In genomic region chr11:83523676-83524075, GRCh38 we compare ENCODE assay signal across 19 cellular contexts.
DNase-seq lines count a peak whose midpoint lies in the region; ATAC-seq, FAIRE-seq and TF ChIP-seq lines count a peak whose summit lies in the region.
"Had no signal": no experiment of that assay in that cellular context is flagged by ENCODE, and none has a peak within 500 bp of the region (broad histone marks: within the 10 kb centered on the region; RNA-seq: fewer than 3 reads in every experiment).

No MANE protein-coding gene starts in this region.

- H3K79me2 ChIP-seq in HepG2 (ENCODE audit: insufficient read depth, low read length), result no peaks in the 10 kb centered on the region

- no peak overlapping the region for H2AFZ ChIP-seq in HepG2 (ENCODE audit: low read length)
- H2AFZ ChIP-seq: GM23248 had no signal

- TF ChIP-seq POLR2A in right lobe of liver (IDR thresholded peaks at IDR 0.05) (no peak), HepG2 (IDR thresholded peaks at IDR 0.05; ENCODE audit: insufficient read depth in 1 of 2, low read depth in 2 of 2, low read length in 2 of 2) (no peak)

- H3K9ac ChIP-seq in HepG2 (ENCODE audit: insufficient read depth, low read depth, low read length), result no peak overlapping the region
- H3K9ac ChIP-seq: BLaER1, GM23248, SK-N-SH had no signal

- H3K27me3 ChIP-seq in right lobe of liver, result no peaks in the 10 kb centered on the region
- H3K27me3 ChIP-seq in HepG2 (ENCODE audit: control insufficient read depth in 1 of 2, insufficient read depth in 2 of 2, low read length in 2 of 2), result no peaks in the 10 kb centered on the region
- no peaks in the 10 kb centered on the region for H3K27me3 ChIP-seq in MG63
- H3K27me3 ChIP-seq: BLaER1 had no signal

- peaks cover 0 to 39% (median 2%) of the 10 kb centered on the region in 4 donors for H3K4me1 ChIP-seq in right lobe of liver
- peaks cover 24% of the 10 kb centered on the region for H3K4me1 ChIP-seq in HepG2 (ENCODE audit: insufficient read depth, low read length)

- ATAC-seq in right lobe of liver (peak; percentile 45 to 85 (median 58)), HepG2 (no peak), GM18909 (IDR thresholded peaks at IDR 0.05; ENCODE audit: poor library complexity, unreplicated experiment) (no peak)
- ATAC-seq: Panc1, T-cell had no signal

- no TSS peak for BruUV-seq in HepG2 (replicated peaks; lab: Mats Ljungman, UMichigan)

- TF ChIP-seq RAD21 in HepG2 (CRISPR knock-in tag; IDR thresholded peaks at IDR 0.05), result no peak

- no peak for TF ChIP-seq CTCF in right lobe of liver (IDR thresholded peaks at IDR 0.05)
- no peak for TF ChIP-seq CTCF in HepG2 (CRISPR knock-in tag; IDR thresholded peaks at IDR 0.05)

- H3K27ac ChIP-seq in right lobe of liver (no peak overlapping the region), HepG2 (ENCODE audit: extremely low read length, insufficient read depth, low read length) (no peak overlapping the region)
- H3K27ac ChIP-seq: BLaER1, GM23248 had no signal

- FAIRE-seq in HepG2 (lab: Jason Lieb, UNC), result no peak
- FAIRE-seq: A204.1, G401.6 had no signal

- H3K4me3 ChIP-seq in right lobe of liver, result no peak overlapping the region
- no peak overlapping the region for H3K4me3 ChIP-seq in HepG2 (replicated peaks in 1 of 3; ENCODE audit: insufficient read depth in 1 of 3, low read depth in 2 of 3, low read length in 3 of 3)
- no peak overlapping the region for H3K4me3 ChIP-seq in MG63
- H3K4me3 ChIP-seq: BLaER1, GM23248 had no signal

- DNase-seq in right lobe of liver (peak in 1 of 3 donors; percentile 65), HepG2 (ENCODE audit: low spot score) (no peak), MG63 (peak; percentile 2), astrocyte of the hippocampus (ENCODE audit: low read depth, low spot score) (peak; percentile 29), DMS79 treated with DMSO at 0.1 percent for 48 hours (lab: John Stamatoyannopoulos, UW) (no peak), DMS79 (lab: John Stamatoyannopoulos, UW) (no peak)
- DNase-seq: CD4-positive, alpha-beta memory T cell; DMS153; GM23248; NCI-H1105 treated with DMSO at 0.1 percent for 48 hours; NCI-H1694 treated with DMSO at 0.1 percent for 48 hours; NCI-H510A; SK-N-SH; T-cell had no signal

- TF ChIP-seq EP300 in HepG2 (IDR thresholded peaks at IDR 0.05; ENCODE audit: low read depth in 2 of 2, low read length in 2 of 2) (no peak), HepG2 (CRISPR knock-in tag; IDR thresholded peaks at IDR 0.05; ENCODE audit: borderline replicate concordance) (no peak)

- POLR2A ChIA-PET in HepG2 (lab: Yijun Ruan, JAX), result no interaction called here

- H3K36me3 ChIP-seq in right lobe of liver (no peaks in the 10 kb centered on the region), HepG2 (replicated peaks in 1 of 2; ENCODE audit: control insufficient read depth in 1 of 2, insufficient read depth in 2 of 2, low read length in 2 of 2) (no peaks in the 10 kb centered on the region), MG63 (no peaks in the 10 kb centered on the region)
- H3K36me3 ChIP-seq: BLaER1 had no signal

- in situ Hi-C loops in HepG2 (cut with HindIII; ENCODE audit: extremely low pct_ligation_motif_present, low pct_unique_long_range_greater_than_20kb), result no loop called here

- no peaks in the 10 kb centered on the region for H3K9me3 ChIP-seq in right lobe of liver
- no peaks in the 10 kb centered on the region for H3K9me3 ChIP-seq in HepG2 (ENCODE audit: low read length)
- no peaks in the 10 kb centered on the region for H3K9me3 ChIP-seq in MG63
- H3K9me3 ChIP-seq: SK-N-SH had no signal

- intact Hi-C loops in right lobe of liver (cut with DNase I), result no loop called here
- intact Hi-C loops in HepG2 (cut with micrococcal nuclease; ENCODE audit: unreplicated experiment), result loop anchor here (5.0 kb wide), 1 partner anchor 616 kb away; no protein-coding TSS in a partner anchor

- CTCF ChIA-PET in HepG2 (lab: Yijun Ruan, JAX; ENCODE audit: low intra/inter-chr PET ratio, low total read pairs), result no interaction called here

- no peak overlapping the region for H3K4me2 ChIP-seq in HepG2 (ENCODE audit: low read depth, low read length)
- H3K4me2 ChIP-seq: BLaER1, SK-N-SH had no signal

- H4K20me1 ChIP-seq in HepG2 (ENCODE audit: insufficient read depth, low read length), result no peaks in the 10 kb centered on the region
- H4K20me1 ChIP-seq: BLaER1 had no signal

- 9% methylated on average over 1 of the region's 2 CpGs for WGBS in right lobe of liver (ENCODE audit: insufficient coverage, low coverage, low lambda C conversion rate, missing lambda C conversion rate)
- WGBS in HepG2 (ENCODE audit: low lambda C conversion rate), result 3% methylated on average over 2 of the region's 2 CpGs

TF ChIP-seq in HepG2, 621 proteins besides CTCF, POLR2A, EP300 and RAD21 (continues in another document):
- no peak for TF ChIP-seq MTERF4 (CRISPR knock-in tag; IDR thresholded peaks at IDR 0.05)
- TF ChIP-seq CHCHD3 (CRISPR knock-in tag; IDR thresholded peaks at IDR 0.05), result no peak
- no peak for TF ChIP-seq ZFP82 (CRISPR knock-in tag; IDR thresholded peaks at IDR 0.05; ENCODE audit: borderline replicate concordance)
- TF ChIP-seq REPIN1 (CRISPR knock-in tag; IDR thresholded peaks at IDR 0.05; ENCODE audit: borderline replicate concordance, low read depth), result no peak
- no peak for TF ChIP-seq ZNF768 (CRISPR knock-in tag; IDR thresholded peaks at IDR 0.05)
- TF ChIP-seq, protein P1, sequence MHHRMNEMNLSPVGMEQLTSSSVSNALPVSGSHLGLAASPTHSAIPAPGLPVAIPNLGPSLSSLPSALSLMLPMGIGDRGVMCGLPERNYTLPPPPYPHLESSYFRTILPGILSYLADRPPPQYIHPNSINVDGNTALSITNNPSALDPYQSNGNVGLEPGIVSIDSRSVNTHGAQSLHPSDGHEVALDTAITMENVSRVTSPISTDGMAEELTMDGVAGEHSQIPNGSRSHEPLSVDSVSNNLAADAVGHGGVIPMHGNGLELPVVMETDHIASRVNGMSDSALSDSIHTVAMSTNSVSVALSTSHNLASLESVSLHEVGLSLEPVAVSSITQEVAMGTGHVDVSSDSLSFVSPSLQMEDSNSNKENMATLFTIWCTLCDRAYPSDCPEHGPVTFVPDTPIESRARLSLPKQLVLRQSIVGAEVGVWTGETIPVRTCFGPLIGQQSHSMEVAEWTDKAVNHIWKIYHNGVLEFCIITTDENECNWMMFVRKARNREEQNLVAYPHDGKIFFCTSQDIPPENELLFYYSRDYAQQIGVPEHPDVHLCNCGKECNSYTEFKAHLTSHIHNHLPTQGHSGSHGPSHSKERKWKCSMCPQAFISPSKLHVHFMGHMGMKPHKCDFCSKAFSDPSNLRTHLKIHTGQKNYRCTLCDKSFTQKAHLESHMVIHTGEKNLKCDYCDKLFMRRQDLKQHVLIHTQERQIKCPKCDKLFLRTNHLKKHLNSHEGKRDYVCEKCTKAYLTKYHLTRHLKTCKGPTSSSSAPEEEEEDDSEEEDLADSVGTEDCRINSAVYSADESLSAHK (CRISPR knock-in tag; IDR thresholded peaks at IDR 0.05; ENCODE audit: borderline replicate concordance), result no peak
- no peak for TF ChIP-seq HOXA9 (CRISPR knock-in tag; IDR thresholded peaks at IDR 0.05; ENCODE audit: borderline replicate concordance)
- no peak for TF ChIP-seq MEF2D (CRISPR knock-in tag; IDR thresholded peaks at IDR 0.05)
- no peak for TF ChIP-seq MED8 (CRISPR knock-in tag; IDR thresholded peaks at IDR 0.05; ENCODE audit: insufficient replicate concordance)
- no peak for TF ChIP-seq SNAPC4 (CRISPR knock-in tag; IDR thresholded peaks at IDR 0.05)
- TF ChIP-seq, protein P2, sequence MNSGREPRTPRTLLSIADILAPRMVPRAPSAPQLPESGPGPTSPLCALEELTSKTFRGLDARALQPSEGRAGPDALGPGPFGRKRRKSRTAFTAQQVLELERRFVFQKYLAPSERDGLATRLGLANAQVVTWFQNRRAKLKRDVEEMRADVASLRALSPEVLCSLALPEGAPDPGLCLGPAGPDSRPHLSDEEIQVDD (CRISPR knock-in tag; IDR thresholded peaks at IDR 0.05; ENCODE audit: borderline replicate concordance), result no peak
- no peak for TF ChIP-seq ZNF563 (CRISPR knock-in tag; IDR thresholded peaks at IDR 0.05)

Comparison
In these comparisons a context has a peak if more than half of its experiments do, and no peak if none do; other contexts are left out.
1. ATAC-seq: peak in right lobe of liver (4 of 4); none in HepG2 (single experiment) and GM18909 (single experiment).
2. DNase-seq: peak in MG63 (single experiment) and astrocyte of the hippocampus (single experiment); none in HepG2 (single experiment), DMS79 treated with DMSO at 0.1 percent for 48 hours (single experiment) and DMS79 (single experiment).